In genomic region chr5:145944328-145944727, GRCh38 we compare ENCODE assay signal across 18 cellular contexts. TPM values are rescaled to one million over a fixed set of nuclear protein-coding genes. Genes with fewer than 3 reads are reported as not detected.
"Had no signal": no experiment of that assay in that cellular context is flagged by ENCODE, and none has a peak within 500 bp of the region (broad histone marks: within the 10 kb centered on the region; RNA-seq: fewer than 3 reads in every experiment).

No MANE protein-coding gene starts in this region.

- H3K27ac ChIP-seq: brain microvascular endothelial cell, heart left ventricle, parathyroid adenoma, upper lobe of left lung had no signal

- H3K9me3 ChIP-seq: heart left ventricle, upper lobe of left lung had no signal

- H3K4me3 ChIP-seq: heart left ventricle, upper lobe of left lung had no signal

- H3K36me3 ChIP-seq: brain microvascular endothelial cell, heart left ventricle, upper lobe of left lung had no signal

- H3K27me3 ChIP-seq: brain microvascular endothelial cell, heart left ventricle, upper lobe of left lung had no signal

- H3K4me1 ChIP-seq: parathyroid adenoma had no signal

- DNase-seq: activated B cell treated with CpG ODN at 0.5 μM for 24 hours; activated CD4-positive, alpha-beta T cell treated with anti-CD3 and anti-CD28 coated beads, Interleukin-2, amount 10 ng/mL, durations not matched to agents 24 days and 14 days; activated CD8-positive, alpha-beta memory T cell treated with anti-CD3 and anti-CD28 coated beads, Interleukin-2, amount 50 U/mL, for 48 hours; activated gamma-delta T cell treated with Interleukin-2 at 50 U/mL for 16 hours; activated naive CD8-positive, alpha-beta T cell treated with anti-CD3 and anti-CD28 coated beads for 36 hours; anterior cingulate cortex; brain microvascular endothelial cell; midbrain; naive thymus-derived CD4-positive, alpha-beta T cell; stimulated activated CD4-positive, alpha-beta T cell treated with anti-CD3 and anti-CD28 coated beads, Interleukin-15, amount 100 ng/mL, for 24 hours; stimulated activated CD4-positive, alpha-beta T cell treated with anti-CD3 and anti-CD28 coated beads, Interleukin-4, amount 100 ng/mL, for 4 hours; stimulated activated CD8-positive, alpha-beta memory T cell treated with anti-CD3 and anti-CD28 coated beads, Interleukin-4, amount 100 ng/mL, for 48 hours; stimulated activated naive CD4-positive, alpha-beta T cell treated with Interleukin-2 at 50 U/mL for 16 hours; SW 1271 had no signal

- H3K9ac ChIP-seq: parathyroid adenoma had no signal

RNA-seq across cellular contexts. Expression of gene SH3RF2, which starts 8.0 kb away (rescaled TPM):
- total RNA-seq: activated B cell treated with CpG ODN at 0.5 μM for 24 hours; activated naive CD8-positive, alpha-beta T cell treated with anti-CD3 and anti-CD28 coated beads for 36 hours; lung microvascular endothelial cell had no signal
- polyA plus RNA-seq: naive thymus-derived CD4-positive, alpha-beta T cell had no signal
